10 cellular contexts compared by ENCODE assay signal in the genomic region with DNA sequence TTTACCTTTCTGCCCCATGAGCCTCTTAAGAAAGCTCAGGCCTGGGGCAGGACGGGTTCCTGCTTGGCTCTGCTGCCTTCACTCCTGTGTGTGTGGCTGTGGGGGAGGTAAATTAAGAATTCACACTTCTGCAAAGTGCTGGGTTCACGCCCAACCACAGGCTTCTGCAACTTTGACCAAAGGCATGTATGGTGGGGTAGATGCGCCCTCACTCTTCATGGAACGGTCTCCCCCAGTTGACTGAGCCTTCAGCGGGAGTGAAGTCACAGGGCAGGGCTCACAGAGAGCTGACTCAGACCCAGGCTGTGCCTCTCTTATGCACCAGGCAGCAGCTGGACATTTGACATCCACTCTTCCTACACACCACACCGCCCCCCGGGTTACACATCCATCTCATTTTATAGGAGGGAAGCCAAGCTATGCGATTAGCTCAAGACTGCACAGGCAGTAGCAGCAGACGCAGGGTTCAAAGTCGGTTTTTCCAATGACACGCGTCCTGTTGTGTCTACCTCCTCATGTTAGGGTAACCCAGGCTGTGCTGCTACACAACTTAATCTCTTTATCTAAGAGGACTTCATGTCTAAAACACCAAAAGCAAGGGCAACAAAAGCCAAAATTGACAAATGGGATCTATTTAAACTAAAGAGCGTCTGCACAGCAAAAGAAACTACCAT. TPM values are rescaled to one million over a fixed set of nuclear protein-coding genes. Genes with fewer than 3 reads are reported as not detected.
DNase-seq lines count a peak whose midpoint lies in the region; ATAC-seq lines count a peak whose summit lies in the region.
"Had no signal": no experiment of that assay in that cellular context is flagged by ENCODE, and none has a peak within 500 bp of the region (broad histone marks: within the 10 kb centered on the region; RNA-seq: fewer than 3 reads in every experiment).

No MANE protein-coding gene starts in this region.

- no peaks in the 10 kb centered on the region for H3K36me3 Mint-ChIP-seq in activated naive CD4-positive, alpha-beta T cell treated with anti-CD3 and anti-CD28 coated beads, Interleukin-2, amount 10 ng/mL, durations not matched to agents 7 days and 5 days

- peak overlapping the region; percentile 69 for H3K27ac Mint-ChIP-seq in activated naive CD4-positive, alpha-beta T cell treated with anti-CD3 and anti-CD28 coated beads, Interleukin-2, amount 10 ng/mL, durations not matched to agents 7 days and 5 days

- ATAC-seq in HG02852 (IDR thresholded peaks at IDR 0.05; ENCODE audit: unreplicated experiment) (peak; percentile 75), left cardiac atrium (no peak)

- H3K27me3 Mint-ChIP-seq in activated naive CD4-positive, alpha-beta T cell treated with anti-CD3 and anti-CD28 coated beads, Interleukin-2, amount 10 ng/mL, durations not matched to agents 7 days and 5 days: peaks cover 16% of the 10 kb centered on the region

- CTCF ChIA-PET in activated naive CD4-positive, alpha-beta T cell treated with anti-CD3 and anti-CD28 coated beads, Interleukin-2, amount 10 ng/mL, durations not matched to agents 7 days and 5 days (lab: Charles Lee): no interaction called here

- intact Hi-C loops in left cardiac atrium (cut with DNase I): no loop called here

- H3K4me3 Mint-ChIP-seq in activated naive CD4-positive, alpha-beta T cell treated with anti-CD3 and anti-CD28 coated beads, Interleukin-2, amount 10 ng/mL, durations not matched to agents 7 days and 5 days: peak overlapping the region; percentile 45

- no peak for DNase-seq in activated naive CD4-positive, alpha-beta T cell treated with anti-CD3 and anti-CD28 coated beads, Interleukin-2, amount 10 ng/mL, durations not matched to agents 7 days and 5 days
- no peak for DNase-seq in activated naive CD4-positive, alpha-beta T cell treated with Interleukin-2 at 50 U/mL for 16 hours
- DNase-seq in MV-4-11 (lab: John Stamatoyannopoulos, UW) (peak; percentile 99), NCI-H1092 (lab: John Stamatoyannopoulos, UW) (no peak), left cardiac atrium (no peak), cerebellar nuclear complex (lab: John Stamatoyannopoulos, UW) (no peak)
- DNase-seq in stimulated activated CD8-positive, alpha-beta memory T cell treated with anti-CD3 and anti-CD28 coated beads, Interleukin-4, amount 100 ng/mL, for 48 hours: peak; percentile 38
- DNase-seq: NCI-H774, testis had no signal

- peaks cover 15% of the 10 kb centered on the region for H3K4me1 Mint-ChIP-seq in activated naive CD4-positive, alpha-beta T cell treated with anti-CD3 and anti-CD28 coated beads, Interleukin-2, amount 10 ng/mL, durations not matched to agents 7 days and 5 days

- H3K9me3 Mint-ChIP-seq in activated naive CD4-positive, alpha-beta T cell treated with anti-CD3 and anti-CD28 coated beads, Interleukin-2, amount 10 ng/mL, durations not matched to agents 7 days and 5 days: no peaks in the 10 kb centered on the region

RNA-seq across cellular contexts. Expression of gene BCL11B, which starts 15.4 kb away (rescaled TPM):
- total RNA-seq in left cardiac atrium: under 1 TPM; 0.29 to 0.59 TPM

Comparison
In these comparisons a context has a peak if more than half of its experiments do, and no peak if none do; other contexts are left out.
1. DNase-seq: peak in MV-4-11 (single experiment) and stimulated activated CD8-positive, alpha-beta memory T cell treated with anti-CD3 and anti-CD28 coated beads, Interleukin-4, amount 100 ng/mL, for 48 hours (single experiment); none in activated naive CD4-positive, alpha-beta T cell treated with anti-CD3 and anti-CD28 coated beads, Interleukin-2, amount 10 ng/mL, durations not matched to agents 7 days and 5 days (single experiment), activated naive CD4-positive, alpha-beta T cell treated with Interleukin-2 at 50 U/mL for 16 hours (single experiment), NCI-H1092 (single experiment), left cardiac atrium (single experiment) and cerebellar nuclear complex (0 of 2).